Comparison of ENCODE assay signal across 26 cellular contexts in the genomic region with DNA sequence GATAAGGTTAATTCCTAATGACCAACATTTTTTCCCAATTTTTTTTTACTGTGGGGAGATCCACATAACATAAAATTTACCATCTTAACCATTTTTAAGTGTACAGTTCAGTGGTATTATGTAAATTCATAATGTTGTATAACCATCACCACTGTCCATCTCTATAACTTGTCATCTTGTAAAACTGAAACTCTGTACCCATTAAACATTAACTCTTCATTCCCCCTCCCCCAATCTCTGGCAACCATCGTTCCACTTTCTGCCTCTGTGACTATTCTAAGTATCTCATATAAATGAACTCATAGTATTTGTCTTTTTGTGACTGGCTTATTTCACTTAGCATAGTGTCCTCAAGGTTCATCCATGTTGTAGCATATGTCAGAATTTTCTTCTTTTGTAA. TPM values are rescaled to one million over a fixed set of nuclear protein-coding genes. Genes with fewer than 3 reads are reported as not detected.
DNase-seq lines count a peak whose midpoint lies in the region; ATAC-seq and TF ChIP-seq lines count a peak whose summit lies in the region.
"Had no signal": no experiment of that assay in that cellular context is flagged by ENCODE, and none has a peak within 500 bp of the region (broad histone marks: within the 10 kb centered on the region; RNA-seq: fewer than 3 reads in every experiment).

No MANE protein-coding gene starts in this region.

- WGBS in lower leg skin, 2 donors, result 92 to 100% methylated on average over 1 of the region's 1 CpG

- TF ChIP-seq POLR2A in lower leg skin (IDR thresholded peaks at IDR 0.05), result no peak

- H3K27me3 ChIP-seq in DOHH2 (ENCODE audit: control insufficient read depth, low read length), result no peaks in the 10 kb centered on the region
- H3K27me3 ChIP-seq: BLaER1 treated with 17β-estradiol and CSF1 and Interleukin-3, amounts not matched to agents 10 nM and 100 nM had no signal

- no peak overlapping the region for H3K27ac ChIP-seq in DOHH2 (ENCODE audit: low read depth, low read length)
- H3K27ac ChIP-seq: BLaER1 treated with 17β-estradiol and CSF1 and Interleukin-3, amounts not matched to agents 10 nM and 100 nM; KMS-11 had no signal

- no peaks in the 10 kb centered on the region for H3K36me3 ChIP-seq in DOHH2 (ENCODE audit: control insufficient read depth, low read length)
- H3K36me3 ChIP-seq: BLaER1 treated with 17β-estradiol and CSF1 and Interleukin-3, amounts not matched to agents 10 nM and 100 nM had no signal

- H3K79me2 ChIP-seq in DOHH2 (ENCODE audit: control insufficient read depth, low read length), result no peaks in the 10 kb centered on the region

- H3K9me3 ChIP-seq in DOHH2 (ENCODE audit: control insufficient read depth, insufficient read depth, low read length), result no peaks in the 10 kb centered on the region; the same call in 1 of the 2 replicates

- 0 out of 2 replicates have a peak, but pooled peaks cover 3% of the 10 kb centered on the region for H3F3A ChIP-seq in DOHH2 (ENCODE audit: control insufficient read depth, insufficient read depth)

- peaks cover 11% of the 10 kb centered on the region for H3K4me1 ChIP-seq in DOHH2 (ENCODE audit: control insufficient read depth, low read length)

- intact Hi-C loops in lower leg skin (cut with DNase I; ENCODE audit: low total_unique reads), result no loop called here

- TF ChIP-seq CTCF in DOHH2 (IDR thresholded peaks at IDR 0.05; ENCODE audit: low read depth, low read length, poor library complexity, severe bottlenecking) (no peak), lower leg skin (IDR thresholded peaks at IDR 0.05) (no peak)

- H3K4me2 ChIP-seq in DOHH2 (ENCODE audit: low read length), result peak overlapping the region; percentile 19; the same call in 1 of the 2 replicates
- H3K4me2 ChIP-seq: BLaER1 treated with 17β-estradiol and CSF1 and Interleukin-3, amounts not matched to agents 10 nM and 100 nM; KMS-11 had no signal

- H3K4me3 ChIP-seq in DOHH2 (ENCODE audit: low read length) (no peak overlapping the region; the same call in 1 of the 2 replicates), lower leg skin (ENCODE audit: low read depth, poor library complexity, severe bottlenecking) (no peak overlapping the region)
- H3K4me3 ChIP-seq: BLaER1 treated with 17β-estradiol and CSF1 and Interleukin-3, amounts not matched to agents 10 nM and 100 nM had no signal

- DNase-seq in lower leg skin (ENCODE audit: low spot score in 2 of 2) (no peak), COR-L47 (lab: John Stamatoyannopoulos, UW) (no peak), NCI-H2107 treated with DMSO at 0.1 percent for 48 hours (lab: John Stamatoyannopoulos, UW; ENCODE audit: unreplicated experiment) (no peak)
- DNase-seq: 8988T; CD4-positive, alpha-beta memory T cell; DMS153; EL; GF-D8; GOT3; HCEC 1CT; IMR-90; NCI-H1092 treated with DMSO at 0.1 percent for 48 hours; NCI-H1436 treated with DMSO at 0.1 percent for 48 hours; NCI-H2029; NCI-H2171; NCI-H446; NCI-H526; OCI-M1; T1000 had no signal

- no peaks in the 10 kb centered on the region for H3K9me2 ChIP-seq in DOHH2 (replicated peaks; ENCODE audit: control insufficient read depth, low read length)

- ATAC-seq in GM18907 (IDR thresholded peaks at IDR 0.05; ENCODE audit: unreplicated experiment), result peak; percentile 74
- ATAC-seq in GM21423 (IDR thresholded peaks at IDR 0.05; ENCODE audit: unreplicated experiment), result peak; percentile 43
- ATAC-seq in HG03175 (IDR thresholded peaks at IDR 0.05; ENCODE audit: unreplicated experiment), result peak; percentile 45
- no peak for ATAC-seq in HG03135 (IDR thresholded peaks at IDR 0.05; ENCODE audit: unreplicated experiment)

- no peaks in the 10 kb centered on the region for H4K20me1 ChIP-seq in DOHH2 (ENCODE audit: control insufficient read depth, insufficient read depth, low read depth, low read length)
- H4K20me1 ChIP-seq: BLaER1 treated with 17β-estradiol and CSF1 and Interleukin-3, amounts not matched to agents 10 nM and 100 nM had no signal

RNA-seq across cellular contexts. Expression of a gene that starts 46.0 kb away (rescaled TPM):
- total RNA-seq in lower leg skin, result 10 to 100 TPM; 23.3 to 63.9 (median 54.8) TPM
